Comparison of ENCODE assay signal across 21 cellular contexts in genomic region chr15:38424101-38424552, GRCh38. TPM values are rescaled to one million over a fixed set of nuclear protein-coding genes. Genes with fewer than 3 reads are reported as not detected.
DNase-seq lines count a peak whose midpoint lies in the region; ATAC-seq and TF ChIP-seq lines count a peak whose summit lies in the region.
"Had no signal": no experiment of that assay in that cellular context is flagged by ENCODE, and none has a peak within 500 bp of the region (broad histone marks: within the 10 kb centered on the region; RNA-seq: fewer than 3 reads in every experiment).

No MANE protein-coding gene starts in this region.

- no peaks in the 10 kb centered on the region for H3K36me3 ChIP-seq in transverse colon
- H3K36me3 ChIP-seq: MG63 had no signal

- in situ Hi-C loops in transverse colon (cut with MboI; ENCODE audit: low pct_ligation_motif_present in 1 of 4, low pct_unique_long_range_greater_than_20kb in 1 of 4, low sequenced_read_pairs in 3 of 4), result no loop called here

- TF ChIP-seq POLR2A in transverse colon (IDR thresholded peaks at IDR 0.05), result no peak

- no peak for TF ChIP-seq CTCF in transverse colon (IDR thresholded peaks at IDR 0.05)

- H3K27ac ChIP-seq in transverse colon, result peak overlapping the region in 1 of 4 donors; percentile 20
- H3K27ac ChIP-seq: 22Rv1, HL-60, parathyroid adenoma had no signal

- no peak overlapping the region for H3K4me3 ChIP-seq in transverse colon
- H3K4me3 ChIP-seq: MG63 had no signal

- no peak for TF ChIP-seq EP300 in transverse colon (IDR thresholded peaks at IDR 0.05; ENCODE audit: low read depth)

- peak overlapping the region; percentile 67 for H3K27ac Mint-ChIP-seq in activated CD4-positive, alpha-beta T cell treated with anti-CD3 and anti-CD28 coated beads, Interleukin-2, amount 10 ng/mL, durations not matched to agents 24 days and 14 days
- H3K27ac Mint-ChIP-seq: activated T-cell treated with anti-CD3 and anti-CD28 coated beads, Interleukin-2, amount 50 U/mL, for 24 hours; CD8-positive, alpha-beta T cell; dendritic cell treated with granulocyte-macrophage colony-stimulating factor and Interleukin-4, amounts not matched to agents 40 ng/mL and 50 ng/mL, for 4 days; type B pancreatic cell had no signal

- WGBS in transverse colon (ENCODE audit: low coverage in 1 of 2), 2 donors, result 65% methylated on average over 3 to 4 of the region's 4 CpGs

- H3K4me1 Mint-ChIP-seq in activated CD4-positive, alpha-beta T cell treated with anti-CD3 and anti-CD28 coated beads, Interleukin-2, amount 10 ng/mL, durations not matched to agents 24 days and 14 days, result peaks cover 17% of the 10 kb centered on the region

- H3K4me3 Mint-ChIP-seq in activated CD4-positive, alpha-beta T cell treated with anti-CD3 and anti-CD28 coated beads, Interleukin-2, amount 10 ng/mL, durations not matched to agents 24 days and 14 days, result no peak overlapping the region
- H3K4me3 Mint-ChIP-seq: activated T-cell treated with anti-CD3 and anti-CD28 coated beads, Interleukin-2, amount 50 U/mL, for 24 hours; CD8-positive, alpha-beta T cell; dendritic cell treated with granulocyte-macrophage colony-stimulating factor and Interleukin-4, amounts not matched to agents 40 ng/mL and 50 ng/mL, for 4 days; type B pancreatic cell had no signal

- no peaks in the 10 kb centered on the region for H3K9me3 ChIP-seq in transverse colon

- H3K36me3 Mint-ChIP-seq in activated CD4-positive, alpha-beta T cell treated with anti-CD3 and anti-CD28 coated beads, Interleukin-2, amount 10 ng/mL, durations not matched to agents 24 days and 14 days (ENCODE audit: low read depth), result peaks cover 2% of the 10 kb centered on the region
- H3K36me3 Mint-ChIP-seq: CD8-positive, alpha-beta T cell; type B pancreatic cell had no signal

- H3K9me3 Mint-ChIP-seq in activated CD4-positive, alpha-beta T cell treated with anti-CD3 and anti-CD28 coated beads, Interleukin-2, amount 10 ng/mL, durations not matched to agents 24 days and 14 days, result peaks cover 4% of the 10 kb centered on the region
- H3K9me3 Mint-ChIP-seq: activated T-cell treated with anti-CD3 and anti-CD28 coated beads, Interleukin-2, amount 50 U/mL, for 24 hours; CD8-positive, alpha-beta T cell; dendritic cell treated with granulocyte-macrophage colony-stimulating factor and Interleukin-4, amounts not matched to agents 40 ng/mL and 50 ng/mL, for 4 days; type B pancreatic cell had no signal

- no peaks in the 10 kb centered on the region for H3K27me3 ChIP-seq in transverse colon
- H3K27me3 ChIP-seq: MG63 had no signal

- H3K4me1 ChIP-seq in transverse colon, result no peaks in the 10 kb centered on the region
- H3K4me1 ChIP-seq: parathyroid adenoma had no signal

- peaks cover 38% of the 10 kb centered on the region for H3K27me3 Mint-ChIP-seq in activated CD4-positive, alpha-beta T cell treated with anti-CD3 and anti-CD28 coated beads, Interleukin-2, amount 10 ng/mL, durations not matched to agents 24 days and 14 days

- ATAC-seq in GM21825 (IDR thresholded peaks at IDR 0.05; ENCODE audit: unreplicated experiment) (peak; percentile 65), HG03342 (IDR thresholded peaks at IDR 0.05; ENCODE audit: unreplicated experiment) (peak; percentile 63)
- no peak for ATAC-seq in stimulated activated naive CD8-positive, alpha-beta T cell treated with anti-CD3 and anti-CD28 coated beads, Interleukin-15, Interleukin-2, amounts not matched to agents 100 U/mL and 50 U/mL, for 24 hours
- ATAC-seq: activated CD4-positive, CD25-positive, alpha-beta regulatory T cell treated with anti-CD3 and anti-CD28 coated beads, Interleukin-2, amount 50 U/mL, for 24 hours; CD8-positive, alpha-beta T cell had no signal

- intact Hi-C loops in activated CD4-positive, alpha-beta T cell treated with anti-CD3 and anti-CD28 coated beads, Interleukin-2, amount 10 ng/mL, durations not matched to agents 24 days and 14 days (cut with micrococcal nuclease), result no loop called here
- intact Hi-C loops in transverse colon (cut with DNase I; ENCODE audit: low total_unique reads), result no loop called here

- peak; percentile 66 for DNase-seq in activated CD4-positive, alpha-beta T cell treated with anti-CD3 and anti-CD28 coated beads, Interleukin-2, amount 10 ng/mL, durations not matched to agents 24 days and 14 days
- DNase-seq in activated CD4-positive, alpha-beta T cell treated with anti-CD3 and anti-CD28 coated beads, Interleukin-2, amount 50 U/mL, for 1 hour, result no peak
- DNase-seq in transverse colon (peak; percentile 14), SW480 (ENCODE audit: low spot score) (no peak), HT-29 (ENCODE audit: low spot score) (no peak)
- DNase-seq in stimulated activated naive CD8-positive, alpha-beta T cell treated with anti-CD3 and anti-CD28 coated beads, Interleukin-15, Interleukin-2, amounts not matched to agents 100 U/mL and 50 U/mL, for 24 hours, result no peak
- DNase-seq: activated T-cell treated with anti-CD3 and anti-CD28 coated beads, Interleukin-2, amount 50 U/mL, for 24 hours; amniotic stem cell; CD8-positive, alpha-beta T cell; GDM1; mesendoderm; MG63; stimulated activated CD4-positive, alpha-beta T cell treated with anti-CD3 and anti-CD28 coated beads, Interleukin-12 subunit alpha, Interleukin-12 subunit beta, amount 100 ng/mL, for 4 hours had no signal

RNA-seq across cellular contexts. Expression of gene FAM98B, which starts 29.8 kb away (rescaled TPM):
- 64.0 and 71.6 TPM in 2 replicates for total RNA-seq in activated CD4-positive, alpha-beta T cell treated with anti-CD3 and anti-CD28 coated beads, Interleukin-2, amount 10 ng/mL, durations not matched to agents 24 days and 14 days
- 10 to 100 TPM in 1 of 4 donors, 1 to 10 TPM in 3; 5.2 to 12.2 (median 7.6) TPM for total RNA-seq in transverse colon
- 4.3 and 12.3 TPM in 2 replicates for total RNA-seq in HT-29 (2014; rRNA removed; shearing (Covaris generic))

Comparison
In these comparisons a context has a peak if more than half of its experiments do, and no peak if none do; other contexts are left out.
1. DNase-seq: peak in activated CD4-positive, alpha-beta T cell treated with anti-CD3 and anti-CD28 coated beads, Interleukin-2, amount 10 ng/mL, durations not matched to agents 24 days and 14 days (single experiment) and transverse colon (single experiment); none in activated CD4-positive, alpha-beta T cell treated with anti-CD3 and anti-CD28 coated beads, Interleukin-2, amount 50 U/mL, for 1 hour (single experiment), SW480 (single experiment), HT-29 (single experiment) and stimulated activated naive CD8-positive, alpha-beta T cell treated with anti-CD3 and anti-CD28 coated beads, Interleukin-15, Interleukin-2, amounts not matched to agents 100 U/mL and 50 U/mL, for 24 hours (single experiment).